In genomic region chr6:145704153-145704781, GRCh38 we compare ENCODE assay signal across 9 cellular contexts. TPM values are rescaled to one million over a fixed set of nuclear protein-coding genes. Genes with fewer than 3 reads are reported as not detected.
A peak's percentile ranks its signal among the peaks of the same experiment; 100 is the strongest.
DNase-seq lines count a peak whose midpoint lies in the region; ATAC-seq, FAIRE-seq and TF ChIP-seq lines count a peak whose summit lies in the region.
"Had no signal": no experiment of that assay in that cellular context is flagged by ENCODE, and none has a peak within 500 bp of the region (broad histone marks: within the 10 kb centered on the region; RNA-seq: fewer than 3 reads in every experiment).

No MANE protein-coding gene starts in this region.

- no peaks in the 10 kb centered on the region for H3K4me1 ChIP-seq in pancreas
- peaks cover 0 to 31% (median 3%) of the 10 kb centered on the region in 4 donors for H3K4me1 ChIP-seq in tibial artery
- no peaks in the 10 kb centered on the region for H3K4me1 ChIP-seq in vagina

- no peak overlapping the region for H3K27ac ChIP-seq in pancreas
- H3K27ac ChIP-seq in tibial artery: no peak overlapping the region
- no peak overlapping the region for H3K27ac ChIP-seq in vagina

- 33 to 35% methylated on average over 3 of the region's 3 CpGs for WGBS in pancreas, 2 donors

- ATAC-seq in pancreas: no peak

- H3K4me3 ChIP-seq in choroid plexus epithelial cell (ENCODE audit: low read depth, low read length) (no peak overlapping the region), pancreas (no peak overlapping the region), tibial artery (no peak overlapping the region), vagina (no peak overlapping the region)

- peak; percentile 47 for TF ChIP-seq CTCF in choroid plexus epithelial cell (conservative IDR thresholded peaks at IDR 0.05; ENCODE audit: low read depth, low read length)
- peak in 2 of 4 donors; percentile 28 to 33 for TF ChIP-seq CTCF in pancreas (IDR thresholded peaks at IDR 0.05)
- TF ChIP-seq CTCF in tibial artery (IDR thresholded peaks at IDR 0.05): peak in 1 of 2 experiments; percentile 45
- no peak for TF ChIP-seq CTCF in vagina (IDR thresholded peaks at IDR 0.05)

- H3K36me3 ChIP-seq in pancreas (no peaks in the 10 kb centered on the region), tibial artery (peaks cover 0 to 10% (median 0%) of the 10 kb centered on the region in 3 donors), vagina (no peaks in the 10 kb centered on the region)

- intact Hi-C loops in pancreas (cut with DNase I) (no loop called here), tibial artery (cut with DNase I; ENCODE audit: low total_unique reads) (no loop called here), vagina (cut with DNase I) (no loop called here)

- TF ChIP-seq POLR2A in vagina (IDR thresholded peaks at IDR 0.05): no peak

- DNase-seq in NCI-H1092 treated with DMSO at 0.1 percent for 48 hours (lab: John Stamatoyannopoulos, UW) (peak; percentile 2), NCI-H1092 (lab: John Stamatoyannopoulos, UW) (no peak), NCI-H146 (lab: John Stamatoyannopoulos, UW) (peak; percentile 28), choroid plexus epithelial cell (ENCODE audit: low read depth) (peak; percentile 44), pancreas (no peak), tibial artery (no peak), vagina (ENCODE audit: extremely low spot score in 2 of 2) (no peak), NCI-H2107 treated with DMSO at 0.1 percent for 48 hours (lab: John Stamatoyannopoulos, UW; ENCODE audit: unreplicated experiment) (no peak)
- DNase-seq: foreskin melanocyte had no signal

- FAIRE-seq in pancreas (lab: Jason Lieb, UNC): peak; percentile 78

- H3K27me3 ChIP-seq in pancreas (no peaks in the 10 kb centered on the region), tibial artery (no peaks in the 10 kb centered on the region), vagina (no peaks in the 10 kb centered on the region)

- no peaks in the 10 kb centered on the region for H3K9me3 ChIP-seq in pancreas
- no peaks in the 10 kb centered on the region for H3K9me3 ChIP-seq in tibial artery
- no peaks in the 10 kb centered on the region for H3K9me3 ChIP-seq in vagina

RNA-seq across cellular contexts. Expression of gene EPM2A, which starts 31.1 kb away (rescaled TPM):
- total RNA-seq in pancreas (1 to 10 TPM; 4.0 to 4.8 (median 4.3) TPM), vagina (14.0 TPM)
- 1 to 10 TPM; 2.6 to 4.8 TPM for polyA plus RNA-seq in pancreas

Comparison
In these comparisons a context has a peak if more than half of its experiments do, and no peak if none do; other contexts are left out.
1. DNase-seq: peak in NCI-H1092 treated with DMSO at 0.1 percent for 48 hours (single experiment), NCI-H146 (single experiment) and choroid plexus epithelial cell (single experiment); none in NCI-H1092 (single experiment), pancreas (0 of 6), tibial artery (0 of 2), vagina (0 of 2) and NCI-H2107 treated with DMSO at 0.1 percent for 48 hours (single experiment).